Comparison of ENCODE assay signal across 1 cellular context in genomic region chr19:18304496-18305312, GRCh38.
TF ChIP-seq lines count a peak whose summit lies in the region.

No MANE protein-coding gene starts in this region.

TF ChIP-seq in HEK293, 187 proteins besides CTCF, POLR2A, EP300 and RAD21 (continued from another document and continues in another):
- TF ChIP-seq ZSCAN5A (tag by site-specific recombination; IDR thresholded peaks at IDR 0.05) (0 out of 2 replicates have a peak, but pooled peaks have one; percentile 31), ZSCAN30 (tag by site-specific recombination; IDR thresholded peaks at IDR 0.05) (no peak), ZBTB1 (tag by site-specific recombination; IDR thresholded peaks at IDR 0.05) (peak; percentile 70; the same call in 1 of the 2 replicates), KLF10 (tag by site-specific recombination; IDR thresholded peaks at IDR 0.05) (no peak), ZNF621 (tag by site-specific recombination; IDR thresholded peaks at IDR 0.05) (no peak), ZBTB17 (tag by site-specific recombination; IDR thresholded peaks at IDR 0.05) (peak; percentile 34), SP3 (tag by site-specific recombination; IDR thresholded peaks at IDR 0.05) (peak; percentile 44; the same call in 1 of the 2 replicates), ZNF398 (tag by site-specific recombination; IDR thresholded peaks at IDR 0.05) (peak; percentile 98), ZBTB26 (tag by site-specific recombination; optimal IDR thresholded peaks at IDR 0.05) (peak; percentile 27), ZNF202 (tag by site-specific recombination; IDR thresholded peaks at IDR 0.05; ENCODE audit: borderline replicate concordance) (no peak), ZNF140 (tag by site-specific recombination; IDR thresholded peaks at IDR 0.05) (no peak), KLF17 (tag by site-specific recombination; IDR thresholded peaks at IDR 0.05) (peak; percentile 71; the same call in 1 of the 2 replicates), SP2 (tag by site-specific recombination; IDR thresholded peaks at IDR 0.05) (peak; percentile 75), ZFP69B (tag by site-specific recombination; IDR thresholded peaks at IDR 0.05) (peak; percentile 61; the same call in 1 of the 2 replicates), ZNF623 (tag by site-specific recombination; IDR thresholded peaks at IDR 0.05) (0 out of 2 replicates have a peak, but pooled peaks have one; percentile 11), ZBTB20 (tag by site-specific recombination; IDR thresholded peaks at IDR 0.05) (peak; percentile 40; the same call in 1 of the 2 replicates), GLIS1 (tag by site-specific recombination; IDR thresholded peaks at IDR 0.05) (peak; percentile 68), SP7 (tag by site-specific recombination; IDR thresholded peaks at IDR 0.05) (peak; percentile 59), TRIM28 (IDR thresholded peaks at IDR 0.05; ENCODE audit: borderline replicate concordance, low read length) (0 out of 2 replicates have a peak, but pooled peaks have one; percentile 29), ZNF707 (tag by site-specific recombination; IDR thresholded peaks at IDR 0.05) (peak; percentile 79), ZNF692 (tag by site-specific recombination; IDR thresholded peaks at IDR 0.05) (peak; percentile 60; the same call in 1 of the 2 replicates), ZSCAN4 (tag by site-specific recombination; IDR thresholded peaks at IDR 0.05) (no peak), ZNF133 (tag by site-specific recombination; IDR thresholded peaks at IDR 0.05) (no peak), PATZ1 (tag by site-specific recombination; IDR thresholded peaks at IDR 0.05) (peak; percentile 97), ZNF362 (tag by site-specific recombination; IDR thresholded peaks at IDR 0.05) (no peak), ZNF600 (tag by site-specific recombination; IDR thresholded peaks at IDR 0.05) (peak; percentile 83), SCRT2 (tag by site-specific recombination; IDR thresholded peaks at IDR 0.05) (peak; percentile 33; the same call in 1 of the 2 replicates), PRDM10 (tag by site-specific recombination; IDR thresholded peaks at IDR 0.05) (peak; percentile 87), ZBTB49 (tag by site-specific recombination; IDR thresholded peaks at IDR 0.05; ENCODE audit: low read depth) (no peak), SCRT1 (tag by site-specific recombination; IDR thresholded peaks at IDR 0.05; ENCODE audit: borderline replicate concordance) (no peak), ZBTB21 (tag by site-specific recombination; IDR thresholded peaks at IDR 0.05) (0 out of 2 replicates have a peak, but pooled peaks have one; percentile 48), ZBTB44 (tag by site-specific recombination; IDR thresholded peaks at IDR 0.05) (no peak), YY2 (tag by site-specific recombination; IDR thresholded peaks at IDR 0.05) (no peak)
